ENCODE assay signal across 14 cellular contexts in genomic region chr12:57892232-57892987, GRCh38. TPM values are rescaled to one million over a fixed set of nuclear protein-coding genes. Genes with fewer than 3 reads are reported as not detected.
DNase-seq lines count a peak whose midpoint lies in the region; ATAC-seq and TF ChIP-seq lines count a peak whose summit lies in the region.
"Had no signal": no experiment of that assay in that cellular context is flagged by ENCODE, and none has a peak within 500 bp of the region (broad histone marks: within the 10 kb centered on the region; RNA-seq: fewer than 3 reads in every experiment).

No MANE protein-coding gene starts in this region.

- WGBS in heart left ventricle, 4 donors, result 74 to 77% (median 75%) methylated on average over 9 of the region's 9 CpGs
- WGBS in esophagus squamous epithelium, 2 donors, result 70 to 76% methylated on average over 9 of the region's 9 CpGs
- 79% methylated on average over 9 of the region's 9 CpGs for WGBS in prostate gland
- 74% methylated on average over 9 of the region's 9 CpGs for WGBS in urinary bladder

- H3K27ac ChIP-seq in heart left ventricle (peak overlapping the region; percentile 96 to 99 (median 98)), esophagus squamous epithelium (peak overlapping the region; percentile 49 to 99 (median 94)), prostate gland (peak overlapping the region; percentile 89 to 90), urinary bladder (ENCODE audit: low read depth) (peak overlapping the region; percentile 13)

- no peaks in the 10 kb centered on the region for H3K27me3 ChIP-seq in heart left ventricle
- no peaks in the 10 kb centered on the region for H3K27me3 ChIP-seq in esophagus squamous epithelium
- no peaks in the 10 kb centered on the region for H3K27me3 ChIP-seq in prostate gland (replicated peaks; ENCODE audit: insufficient read depth)

- no peak for TF ChIP-seq POLR2A in heart left ventricle (IDR thresholded peaks at IDR 0.05)
- TF ChIP-seq POLR2A in esophagus squamous epithelium (IDR thresholded peaks at IDR 0.05), result no peak
- no peak for TF ChIP-seq POLR2A in prostate gland (IDR thresholded peaks at IDR 0.05)

- no peak overlapping the region for H3K4me3 ChIP-seq in heart left ventricle
- H3K4me3 ChIP-seq in esophagus squamous epithelium, result no peak overlapping the region
- H3K4me3 ChIP-seq in prostate gland, result no peak overlapping the region
- H3K4me3 ChIP-seq in urinary bladder (ENCODE audit: low read depth, low read length), result no peak overlapping the region

- DNase-seq in heart left ventricle, result no peak
- DNase-seq in Right ventricle myocardium superior, result no peak
- no peak for DNase-seq in esophagus squamous epithelium (lab: John Stamatoyannopoulos, UW)
- no peak for DNase-seq in prostate gland (ENCODE audit: low spot score)
- no peak for DNase-seq in DMS 273 (lab: John Stamatoyannopoulos, UW; ENCODE audit: unreplicated experiment)
- no peak for DNase-seq in HCEC 1CT
- DNase-seq: activated CD8-positive, alpha-beta memory T cell treated with anti-CD3 and anti-CD28 coated beads, Interleukin-2, amount 10 ng/mL, durations not matched to agents 7 days and 5 days; activated naive CD4-positive, alpha-beta T cell treated with anti-CD3 and anti-CD28 coated beads, Interleukin-2, amount 50 U/mL, for 16 hours; GOT3; NCI-H1105 treated with DMSO at 0.1 percent for 48 hours; NCI-H510A; trophoblast cell had no signal

- H3K4me1 ChIP-seq in heart left ventricle, result peaks cover 17 to 99% (median 86%) of the 10 kb centered on the region in 12 donors
- peaks cover 73 to 100% (median 93%) of the 10 kb centered on the region in 3 donors for H3K4me1 ChIP-seq in esophagus squamous epithelium
- H3K4me1 ChIP-seq in prostate gland (replicated peaks), result peaks cover 29% of the 10 kb centered on the region
- H3K4me1 ChIP-seq in urinary bladder (ENCODE audit: insufficient read depth), result peaks cover 2% of the 10 kb centered on the region

- H3K36me3 ChIP-seq in heart left ventricle, result no peaks in the 10 kb centered on the region
- H3K36me3 ChIP-seq in esophagus squamous epithelium, result no peaks in the 10 kb centered on the region
- H3K36me3 ChIP-seq in prostate gland, result no peaks in the 10 kb centered on the region
- H3K36me3 ChIP-seq in urinary bladder (ENCODE audit: insufficient read depth), result no peaks in the 10 kb centered on the region

- TF ChIP-seq CTCF in heart left ventricle (IDR thresholded peaks at IDR 0.05), result no peak
- TF ChIP-seq CTCF in esophagus squamous epithelium (IDR thresholded peaks at IDR 0.05), result no peak
- TF ChIP-seq CTCF in prostate gland (IDR thresholded peaks at IDR 0.05), result no peak

- H3K9me3 ChIP-seq in heart left ventricle (no peaks in the 10 kb centered on the region), esophagus squamous epithelium (no peaks in the 10 kb centered on the region), prostate gland (no peaks in the 10 kb centered on the region)

- ATAC-seq in heart left ventricle (no peak), Right ventricle myocardium superior (ENCODE audit: poor library complexity) (no peak), GM21423 (IDR thresholded peaks at IDR 0.05; ENCODE audit: unreplicated experiment) (no peak)
- ATAC-seq: activated CD8-positive, alpha-beta memory T cell treated with anti-CD3 and anti-CD28 coated beads, Interleukin-2, amount 10 ng/mL, durations not matched to agents 7 days and 5 days had no signal

- intact Hi-C loops in heart left ventricle (cut with DNase I), result loop anchor here in 2 of 10 donors (2.0 to 5.0 kb wide), 2 partner anchors 45 to 46 kb away; partner anchors contain the start of gene CTDSP2 (in 2 of the 2)
- intact Hi-C loops in Right ventricle myocardium superior (cut with DNase I), result no loop called here
- intact Hi-C loops in esophagus squamous epithelium (cut with DNase I), result no loop called here
- intact Hi-C loops in prostate gland (cut with DNase I), result loop anchor here (2.0 kb wide), 1 partner anchor 48 kb away; no protein-coding TSS in a partner anchor

RNA-seq across cellular contexts. Expression of gene CTDSP2, which starts 45.9 kb away (rescaled TPM):
- total RNA-seq in heart left ventricle, result 100 to 1,000 TPM in 3 of 9 donors, 10 to 100 TPM in 6; 69.9 to 191 (median 89.3) TPM
- 10 to 100 TPM; 28.0 to 68.4 TPM for polyA plus RNA-seq in heart left ventricle
- total RNA-seq in Right ventricle myocardium superior, result 99.5 TPM
- 100 to 1,000 TPM in 1 of 4 donors, 10 to 100 TPM in 3; 47.1 to 120 (median 71.7) TPM for total RNA-seq in esophagus squamous epithelium
- total RNA-seq in prostate gland, result 100 to 1,000 TPM in 1 of 2 donors, 10 to 100 TPM in 1; 99.2 to 159 TPM
- 80.2 TPM for total RNA-seq in urinary bladder
- polyA plus RNA-seq in urinary bladder, result 145 TPM

RNA-seq across cellular contexts. Expression of gene ATP23, which starts 49.0 kb away (rescaled TPM):
- total RNA-seq in heart left ventricle, result 1 to 10 TPM; 1.8 to 7.4 (median 5.3) TPM
- 10 to 100 TPM in 1 of 2 donors, 1 to 10 TPM in 1; 8.1 to 10.4 TPM for polyA plus RNA-seq in heart left ventricle
- 7.6 TPM for total RNA-seq in Right ventricle myocardium superior
- 10 to 100 TPM in 2 of 4 donors, 1 to 10 TPM in 2; 2.0 to 17.9 (median 8.6) TPM for total RNA-seq in esophagus squamous epithelium
- total RNA-seq in prostate gland, result 10 to 100 TPM in 1 of 2 donors, 1 to 10 TPM in 1; 8.0 to 15.0 TPM
- 8.8 TPM for total RNA-seq in urinary bladder
- 16.1 TPM for polyA plus RNA-seq in urinary bladder

Comparison
In these comparisons a context has a peak if more than half of its experiments do, and no peak if none do; other contexts are left out.
1. H3K27ac ChIP-seq: peak in every context shown above with its lines; median percentile 98 in heart left ventricle; 94 in esophagus squamous epithelium; 90 in prostate gland; 13 in urinary bladder.